In genomic region chr3:45414823-45415222, GRCh38 we compare ENCODE assay signal across 1 cellular context.
TF ChIP-seq lines count a peak whose summit lies in the region.

No MANE protein-coding gene starts in this region.

TF ChIP-seq in HEK293T, 16 proteins besides CTCF, POLR2A, EP300 and RAD21 (continued from another document):
- no peak for TF ChIP-seq ELF4 (IDR thresholded peaks at IDR 0.05)
- no peak for TF ChIP-seq FOXA1 (IDR thresholded peaks at IDR 0.05)
- no peak for TF ChIP-seq FOXM1 (IDR thresholded peaks at IDR 0.05; ENCODE audit: borderline replicate concordance)
- TF ChIP-seq BHLHE40 (IDR thresholded peaks at IDR 0.05; ENCODE audit: borderline replicate concordance) = no peak
